In genomic region chr11:73654482-73655021, GRCh38 we compare ENCODE assay signal across 1 cellular context.
A peak's percentile ranks its signal among the peaks of the same experiment; 100 is the strongest.
TF ChIP-seq lines count a peak whose summit lies in the region.

No MANE protein-coding gene starts in this region.

TF ChIP-seq in HepG2, 621 proteins besides CTCF, POLR2A, EP300 and RAD21 (continued from another document and continues in another):
- TF ChIP-seq ZNF318 (CRISPR knock-in tag; IDR thresholded peaks at IDR 0.05) (no peak), KDM2A (CRISPR knock-in tag; IDR thresholded peaks at IDR 0.05; ENCODE audit: borderline replicate concordance, low read depth) (peak; percentile 31; the same call in 1 of the 2 replicates), SKI (IDR thresholded peaks at IDR 0.05; ENCODE audit: partially characterized antibody) (peak; percentile 69), PBX3 (CRISPR knock-in tag; IDR thresholded peaks at IDR 0.05; ENCODE audit: borderline replicate concordance) (no peak), POGK (CRISPR knock-in tag; conservative IDR thresholded peaks at IDR 0.05) (no peak), ZNF367 (CRISPR knock-in tag; IDR thresholded peaks at IDR 0.05; ENCODE audit: borderline replicate concordance) (no peak), HDAC1 (CRISPR knock-in tag; IDR thresholded peaks at IDR 0.05) (peak; percentile 46; the same call in 1 of the 2 replicates), NFATC3 (CRISPR knock-in tag; IDR thresholded peaks at IDR 0.05) (no peak), NR2C2 (CRISPR knock-in tag; IDR thresholded peaks at IDR 0.05; ENCODE audit: borderline replicate concordance) (peak; percentile 78), CHD4 (IDR thresholded peaks at IDR 0.05; ENCODE audit: borderline replicate concordance, low read length) (peak; percentile 97)
- TF ChIP-seq, protein P1, sequence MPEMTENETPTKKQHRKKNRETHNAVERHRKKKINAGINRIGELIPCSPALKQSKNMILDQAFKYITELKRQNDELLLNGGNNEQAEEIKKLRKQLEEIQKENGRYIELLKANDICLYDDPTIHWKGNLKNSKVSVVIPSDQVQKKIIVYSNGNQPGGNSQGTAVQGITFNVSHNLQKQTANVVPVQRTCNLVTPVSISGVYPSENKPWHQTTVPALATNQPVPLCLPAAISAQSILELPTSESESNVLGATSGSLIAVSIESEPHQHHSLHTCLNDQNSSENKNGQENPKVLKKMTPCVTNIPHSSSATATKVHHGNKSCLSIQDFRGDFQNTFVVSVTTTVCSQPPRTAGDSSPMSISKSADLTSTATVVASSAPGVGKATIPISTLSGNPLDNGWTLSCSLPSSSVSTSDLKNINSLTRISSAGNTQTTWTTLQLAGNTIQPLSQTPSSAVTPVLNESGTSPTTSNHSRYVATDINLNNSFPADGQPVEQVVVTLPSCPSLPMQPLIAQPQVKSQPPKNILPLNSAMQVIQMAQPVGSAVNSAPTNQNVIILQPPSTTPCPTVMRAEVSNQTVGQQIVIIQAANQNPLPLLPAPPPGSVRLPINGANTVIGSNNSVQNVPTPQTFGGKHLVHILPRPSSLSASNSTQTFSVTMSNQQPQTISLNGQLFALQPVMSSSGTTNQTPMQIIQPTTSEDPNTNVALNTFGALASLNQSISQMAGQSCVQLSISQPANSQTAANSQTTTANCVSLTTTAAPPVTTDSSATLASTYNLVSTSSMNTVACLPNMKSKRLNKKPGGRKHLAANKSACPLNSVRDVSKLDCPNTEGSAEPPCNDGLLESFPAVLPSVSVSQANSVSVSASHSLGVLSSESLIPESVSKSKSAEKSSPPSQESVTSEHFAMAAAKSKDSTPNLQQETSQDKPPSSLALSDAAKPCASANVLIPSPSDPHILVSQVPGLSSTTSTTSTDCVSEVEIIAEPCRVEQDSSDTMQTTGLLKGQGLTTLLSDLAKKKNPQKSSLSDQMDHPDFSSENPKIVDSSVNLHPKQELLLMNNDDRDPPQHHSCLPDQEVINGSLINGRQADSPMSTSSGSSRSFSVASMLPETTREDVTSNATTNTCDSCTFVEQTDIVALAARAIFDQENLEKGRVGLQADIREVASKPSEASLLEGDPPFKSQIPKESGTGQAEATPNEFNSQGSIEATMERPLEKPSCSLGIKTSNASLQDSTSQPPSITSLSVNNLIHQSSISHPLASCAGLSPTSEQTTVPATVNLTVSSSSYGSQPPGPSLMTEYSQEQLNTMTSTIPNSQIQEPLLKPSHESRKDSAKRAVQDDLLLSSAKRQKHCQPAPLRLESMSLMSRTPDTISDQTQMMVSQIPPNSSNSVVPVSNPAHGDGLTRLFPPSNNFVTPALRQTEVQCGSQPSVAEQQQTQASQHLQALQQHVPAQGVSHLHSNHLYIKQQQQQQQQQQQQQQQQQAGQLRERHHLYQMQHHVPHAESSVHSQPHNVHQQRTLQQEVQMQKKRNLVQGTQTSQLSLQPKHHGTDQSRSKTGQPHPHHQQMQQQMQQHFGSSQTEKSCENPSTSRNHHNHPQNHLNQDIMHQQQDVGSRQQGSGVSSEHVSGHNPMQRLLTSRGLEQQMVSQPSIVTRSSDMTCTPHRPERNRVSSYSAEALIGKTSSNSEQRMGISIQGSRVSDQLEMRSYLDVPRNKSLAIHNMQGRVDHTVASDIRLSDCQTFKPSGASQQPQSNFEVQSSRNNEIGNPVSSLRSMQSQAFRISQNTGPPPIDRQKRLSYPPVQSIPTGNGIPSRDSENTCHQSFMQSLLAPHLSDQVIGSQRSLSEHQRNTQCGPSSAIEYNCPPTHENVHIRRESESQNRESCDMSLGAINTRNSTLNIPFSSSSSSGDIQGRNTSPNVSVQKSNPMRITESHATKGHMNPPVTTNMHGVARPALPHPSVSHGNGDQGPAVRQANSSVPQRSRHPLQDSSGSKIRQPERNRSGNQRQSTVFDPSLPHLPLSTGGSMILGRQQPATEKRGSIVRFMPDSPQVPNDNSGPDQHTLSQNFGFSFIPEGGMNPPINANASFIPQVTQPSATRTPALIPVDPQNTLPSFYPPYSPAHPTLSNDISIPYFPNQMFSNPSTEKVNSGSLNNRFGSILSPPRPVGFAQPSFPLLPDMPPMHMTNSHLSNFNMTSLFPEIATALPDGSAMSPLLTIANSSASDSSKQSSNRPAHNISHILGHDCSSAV (CRISPR knock-in tag; IDR thresholded peaks at IDR 0.05; ENCODE audit: borderline replicate concordance), result no peak
- TF ChIP-seq, protein P2, sequence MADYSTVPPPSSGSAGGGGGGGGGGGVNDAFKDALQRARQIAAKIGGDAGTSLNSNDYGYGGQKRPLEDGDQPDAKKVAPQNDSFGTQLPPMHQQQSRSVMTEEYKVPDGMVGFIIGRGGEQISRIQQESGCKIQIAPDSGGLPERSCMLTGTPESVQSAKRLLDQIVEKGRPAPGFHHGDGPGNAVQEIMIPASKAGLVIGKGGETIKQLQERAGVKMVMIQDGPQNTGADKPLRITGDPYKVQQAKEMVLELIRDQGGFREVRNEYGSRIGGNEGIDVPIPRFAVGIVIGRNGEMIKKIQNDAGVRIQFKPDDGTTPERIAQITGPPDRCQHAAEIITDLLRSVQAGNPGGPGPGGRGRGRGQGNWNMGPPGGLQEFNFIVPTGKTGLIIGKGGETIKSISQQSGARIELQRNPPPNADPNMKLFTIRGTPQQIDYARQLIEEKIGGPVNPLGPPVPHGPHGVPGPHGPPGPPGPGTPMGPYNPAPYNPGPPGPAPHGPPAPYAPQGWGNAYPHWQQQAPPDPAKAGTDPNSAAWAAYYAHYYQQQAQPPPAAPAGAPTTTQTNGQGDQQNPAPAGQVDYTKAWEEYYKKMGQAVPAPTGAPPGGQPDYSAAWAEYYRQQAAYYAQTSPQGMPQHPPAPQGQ (CRISPR knock-in tag; IDR thresholded peaks at IDR 0.05; ENCODE audit: borderline replicate concordance), result no peak
- TF ChIP-seq, protein P3, sequence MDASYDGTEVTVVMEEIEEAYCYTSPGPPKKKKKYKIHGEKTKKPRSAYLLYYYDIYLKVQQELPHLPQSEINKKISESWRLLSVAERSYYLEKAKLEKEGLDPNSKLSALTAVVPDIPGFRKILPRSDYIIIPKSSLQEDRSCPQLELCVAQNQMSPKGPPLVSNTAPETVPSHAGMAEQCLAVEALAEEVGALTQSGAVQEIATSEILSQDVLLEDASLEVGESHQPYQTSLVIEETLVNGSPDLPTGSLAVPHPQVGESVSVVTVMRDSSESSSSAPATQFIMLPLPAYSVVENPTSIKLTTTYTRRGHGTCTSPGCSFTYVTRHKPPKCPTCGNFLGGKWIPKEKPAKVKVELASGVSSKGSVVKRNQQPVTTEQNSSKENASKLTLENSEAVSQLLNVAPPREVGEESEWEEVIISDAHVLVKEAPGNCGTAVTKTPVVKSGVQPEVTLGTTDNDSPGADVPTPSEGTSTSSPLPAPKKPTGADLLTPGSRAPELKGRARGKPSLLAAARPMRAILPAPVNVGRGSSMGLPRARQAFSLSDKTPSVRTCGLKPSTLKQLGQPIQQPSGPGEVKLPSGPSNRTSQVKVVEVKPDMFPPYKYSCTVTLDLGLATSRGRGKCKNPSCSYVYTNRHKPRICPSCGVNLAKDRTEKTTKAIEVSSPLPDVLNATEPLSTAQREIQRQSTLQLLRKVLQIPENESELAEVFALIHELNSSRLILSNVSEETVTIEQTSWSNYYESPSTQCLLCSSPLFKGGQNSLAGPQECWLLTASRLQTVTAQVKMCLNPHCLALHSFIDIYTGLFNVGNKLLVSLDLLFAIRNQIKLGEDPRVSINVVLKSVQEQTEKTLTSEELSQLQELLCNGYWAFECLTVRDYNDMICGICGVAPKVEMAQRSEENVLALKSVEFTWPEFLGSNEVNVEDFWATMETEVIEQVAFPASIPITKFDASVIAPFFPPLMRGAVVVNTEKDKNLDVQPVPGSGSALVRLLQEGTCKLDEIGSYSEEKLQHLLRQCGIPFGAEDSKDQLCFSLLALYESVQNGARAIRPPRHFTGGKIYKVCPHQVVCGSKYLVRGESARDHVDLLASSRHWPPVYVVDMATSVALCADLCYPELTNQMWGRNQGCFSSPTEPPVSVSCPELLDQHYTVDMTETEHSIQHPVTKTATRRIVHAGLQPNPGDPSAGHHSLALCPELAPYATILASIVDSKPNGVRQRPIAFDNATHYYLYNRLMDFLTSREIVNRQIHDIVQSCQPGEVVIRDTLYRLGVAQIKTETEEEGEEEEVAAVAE (CRISPR knock-in tag; IDR thresholded peaks at IDR 0.05; ENCODE audit: borderline replicate concordance), result no peak
- TF ChIP-seq, protein P4, sequence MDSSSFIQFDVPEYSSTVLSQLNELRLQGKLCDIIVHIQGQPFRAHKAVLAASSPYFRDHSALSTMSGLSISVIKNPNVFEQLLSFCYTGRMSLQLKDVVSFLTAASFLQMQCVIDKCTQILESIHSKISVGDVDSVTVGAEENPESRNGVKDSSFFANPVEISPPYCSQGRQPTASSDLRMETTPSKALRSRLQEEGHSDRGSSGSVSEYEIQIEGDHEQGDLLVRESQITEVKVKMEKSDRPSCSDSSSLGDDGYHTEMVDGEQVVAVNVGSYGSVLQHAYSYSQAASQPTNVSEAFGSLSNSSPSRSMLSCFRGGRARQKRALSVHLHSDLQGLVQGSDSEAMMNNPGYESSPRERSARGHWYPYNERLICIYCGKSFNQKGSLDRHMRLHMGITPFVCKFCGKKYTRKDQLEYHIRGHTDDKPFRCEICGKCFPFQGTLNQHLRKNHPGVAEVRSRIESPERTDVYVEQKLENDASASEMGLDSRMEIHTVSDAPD (CRISPR knock-in tag; IDR thresholded peaks at IDR 0.05), result no peak
- TF ChIP-seq, protein P5, sequence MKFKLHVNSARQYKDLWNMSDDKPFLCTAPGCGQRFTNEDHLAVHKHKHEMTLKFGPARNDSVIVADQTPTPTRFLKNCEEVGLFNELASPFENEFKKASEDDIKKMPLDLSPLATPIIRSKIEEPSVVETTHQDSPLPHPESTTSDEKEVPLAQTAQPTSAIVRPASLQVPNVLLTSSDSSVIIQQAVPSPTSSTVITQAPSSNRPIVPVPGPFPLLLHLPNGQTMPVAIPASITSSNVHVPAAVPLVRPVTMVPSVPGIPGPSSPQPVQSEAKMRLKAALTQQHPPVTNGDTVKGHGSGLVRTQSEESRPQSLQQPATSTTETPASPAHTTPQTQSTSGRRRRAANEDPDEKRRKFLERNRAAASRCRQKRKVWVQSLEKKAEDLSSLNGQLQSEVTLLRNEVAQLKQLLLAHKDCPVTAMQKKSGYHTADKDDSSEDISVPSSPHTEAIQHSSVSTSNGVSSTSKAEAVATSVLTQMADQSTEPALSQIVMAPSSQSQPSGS (CRISPR knock-in tag; IDR thresholded peaks at IDR 0.05), result peak; percentile 72
- TF ChIP-seq, protein P6, sequence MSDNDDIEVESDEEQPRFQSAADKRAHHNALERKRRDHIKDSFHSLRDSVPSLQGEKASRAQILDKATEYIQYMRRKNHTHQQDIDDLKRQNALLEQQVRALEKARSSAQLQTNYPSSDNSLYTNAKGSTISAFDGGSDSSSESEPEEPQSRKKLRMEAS (IDR thresholded peaks at IDR 0.05), result peak; percentile 58
